26 cellular contexts compared by ENCODE assay signal in genomic region chr4:5156677-5157076, GRCh38.
"Had no signal": no experiment of that assay in that cellular context is flagged by ENCODE, and none has a peak within 500 bp of the region (broad histone marks: within the 10 kb centered on the region; RNA-seq: fewer than 3 reads in every experiment).

No MANE protein-coding gene starts in this region.

- H3K4me2 ChIP-seq: neural progenitor cell, smooth muscle cell had no signal

- H3K79me2 ChIP-seq: parathyroid adenoma had no signal

- H3K36me3 ChIP-seq: left lung, lower lobe of right lung, neural progenitor cell, neutrophil, right atrium auricular region, right lobe of liver, tibial nerve, uterus had no signal

- H2AFZ ChIP-seq: neural progenitor cell, parathyroid adenoma had no signal

- H3K27ac ChIP-seq: left lung, lower lobe of right lung, neural progenitor cell, neutrophil, parathyroid adenoma, right atrium auricular region, right lobe of liver, tibial nerve, uterus had no signal

- H3K9me3 ChIP-seq: left lung, lower lobe of right lung, neutrophil, right atrium auricular region, right lobe of liver, tibial nerve, uterus had no signal

- H3K9ac ChIP-seq: neural progenitor cell, parathyroid adenoma had no signal

- H3K4me1 ChIP-seq: left lung, lower lobe of right lung, parathyroid adenoma, right atrium auricular region, right lobe of liver, tibial nerve, uterus had no signal

- H3K4me3 ChIP-seq: left lung, lower lobe of right lung, neural progenitor cell, right atrium auricular region, right lobe of liver, smooth muscle cell, tibial nerve, uterus had no signal

- H3K27me3 ChIP-seq: left lung, neural progenitor cell, neutrophil, right atrium auricular region, right lobe of liver, tibial nerve, uterus had no signal

- DNase-seq: hypothalamus; immature natural killer cell; kidney; left colon; left lung; lower lobe of right lung; mammary epithelial cell; mesenchymal stem cell; naive thymus-derived CD8-positive, alpha-beta T cell; nephron progenitor cell; occipital lobe; right lobe of liver; stimulated activated CD4-positive, alpha-beta T cell treated with anti-CD3 and anti-CD28 coated beads, Interleukin-1b, Interleukin-23, amount 100 ng/mL, for 48 hours; stimulated activated CD4-positive, alpha-beta T cell treated with anti-CD3 and anti-CD28 coated beads, Interleukin-2, amount 100 ng/mL, for 48 hours; stimulated activated CD4-positive, alpha-beta T cell treated with anti-CD3 and anti-CD28 coated beads, Interleukin-4, amount 100 ng/mL, for 4 hours; stimulated activated CD8-positive, alpha-beta memory T cell treated with anti-CD3 and anti-CD28 coated beads, Interleukin-4, amount 100 ng/mL, for 48 hours; stimulated activated naive CD4-positive, alpha-beta T cell treated with Interleukin-2 at 50 U/mL for 16 hours; stimulated activated naive CD8-positive, alpha-beta T cell treated with anti-CD3 and anti-CD28 coated beads, Interleukin-15, amount 100 ng/mL, for 72 hours; substantia nigra; uterus had no signal
